ENCODE assay signal across 8 cellular contexts in genomic region chr19:1213391-1214286, GRCh38. TPM values are rescaled to one million over a fixed set of nuclear protein-coding genes. Genes with fewer than 3 reads are reported as not detected.
A peak's percentile ranks its signal among the peaks of the same experiment; 100 is the strongest.
DNase-seq lines count a peak whose midpoint lies in the region; ATAC-seq and TF ChIP-seq lines count a peak whose summit lies in the region.

No MANE protein-coding gene starts in this region.

- peak overlapping the region; percentile 60 for H4K91ac ChIP-seq in IMR-90 (ENCODE audit: insufficient read depth, low read depth, low read length)

- TF ChIP-seq RAD21 in IMR-90 (IDR thresholded peaks at IDR 0.05; ENCODE audit: low read length), result no peak

- 0 out of 2 replicates have a peak overlapping the region, but pooled peaks have one; percentile 7 for H4K5ac ChIP-seq in IMR-90 (ENCODE audit: low read depth, low read length)

- no peak overlapping the region for H2AFZ ChIP-seq in IMR-90 (replicated peaks; ENCODE audit: low read length, poor library complexity)

- H3K27me3 ChIP-seq in IMR-90 (ENCODE audit: control insufficient read depth, insufficient read depth, low read length) (no peaks in the 10 kb centered on the region), esophagus (ENCODE audit: control insufficient read depth in 1 of 2, insufficient read depth in 2 of 2, low read length in 2 of 2) (no peaks in the 10 kb centered on the region), H7 (ENCODE audit: control insufficient read depth, insufficient read depth, low read length) (no peaks in the 10 kb centered on the region)

- H3K79me1 ChIP-seq in IMR-90 (ENCODE audit: low read depth in 1 of 2, low read length in 2 of 2), result peaks cover 15 to 92% of the 10 kb centered on the region in 2 experiments

- intact Hi-C loops in IMR-90 (cut with micrococcal nuclease), result no loop called here

- no peak overlapping the region for H3K9ac ChIP-seq in IMR-90 (ENCODE audit: low read depth, low read length)

- H3K4me3 Mint-ChIP-seq in activated CD4-positive, alpha-beta T cell treated with anti-CD3 and anti-CD28 coated beads, Interleukin-2, amount 10 ng/mL, durations not matched to agents 7 days and 5 days, result peak overlapping the region; percentile 65
- H3K4me3 Mint-ChIP-seq in nephron, result peak overlapping the region; percentile 39 to 57 (median 47)

- 0 out of 2 replicates have a peak overlapping the region, but pooled peaks have one; percentile 19 for H3K14ac ChIP-seq in IMR-90 (replicated peaks; ENCODE audit: low read depth, low read length)

- CTCF ChIA-PET in IMR-90 (lab: Yijun Ruan, JAX), result no interaction called here
- CTCF ChIA-PET in activated CD4-positive, alpha-beta T cell treated with anti-CD3 and anti-CD28 coated beads, Interleukin-2, amount 10 ng/mL, durations not matched to agents 7 days and 5 days (lab: Charles Lee), result interaction anchor here (0.6 to 2.9 kb wide), 9 partner anchors 9 to 806 kb away, joined by 3 to 11 read pairs (median 3); no protein-coding TSS in a partner anchor

- H3K9me3 ChIP-seq in IMR-90 (ENCODE audit: control insufficient read depth, insufficient read depth, low read length) (no peaks in the 10 kb centered on the region), esophagus (ENCODE audit: control insufficient read depth in 2 of 2, insufficient read depth in 1 of 2, low read depth in 1 of 2, low read length in 1 of 2) (no peaks in the 10 kb centered on the region)

- peak overlapping the region; percentile 16 to 58; a peak in 3 of 4 replicates for H4K8ac ChIP-seq in IMR-90 (ENCODE audit: low read depth in 2 of 2, low read length in 2 of 2)

- POLR2A ChIA-PET in IMR-90 (lab: Charles Lee; ENCODE audit: unreplicated experiment), result no interaction called here
- POLR2A ChIA-PET in activated CD4-positive, alpha-beta T cell treated with anti-CD3 and anti-CD28 coated beads, Interleukin-2, amount 10 ng/mL, durations not matched to agents 7 days and 5 days (lab: Charles Lee), result interaction anchor here (0.6 to 0.8 kb wide), 2 partner anchors 25 to 55 kb away, joined by 3 to 4 read pairs; partner anchors contain the start of gene CIRBP

- no peak overlapping the region for H3K56ac ChIP-seq in IMR-90 (ENCODE audit: extremely low read depth, insufficient read depth, low read length)

- dilution Hi-C loops in IMR-90 (cut with HindIII; ENCODE audit: low sequenced_read_pairs, unreplicated experiment), result no loop called here

- H3K4me2 ChIP-seq in IMR-90 (ENCODE audit: low read depth, low read length), result no peak overlapping the region

- no peak overlapping the region for H3K18ac ChIP-seq in IMR-90 (ENCODE audit: low read depth, low read length)

- H3K27me3 Mint-ChIP-seq in activated CD4-positive, alpha-beta T cell treated with anti-CD3 and anti-CD28 coated beads, Interleukin-2, amount 10 ng/mL, durations not matched to agents 7 days and 5 days, result no peaks in the 10 kb centered on the region
- no peaks in the 10 kb centered on the region for H3K27me3 Mint-ChIP-seq in nephron (ENCODE audit: low read depth)

- H2BK120ac ChIP-seq in IMR-90 (ENCODE audit: low read depth, low read length), result peak overlapping the region; percentile 43; the same call in 1 of the 2 replicates

- 90% methylated on average over 27 of the region's 39 CpGs; no CpG with 5 or more reads in 1 of the 2 experiments for WGBS in IMR-90 (ENCODE audit: extremely low coverage in 2 of 2, insufficient read length in 1 of 2), 2 experiments
- 40 to 51% methylated on average over 39 of the region's 39 CpGs for WGBS in esophagus, 2 donors

- H2AK9ac ChIP-seq in IMR-90 (replicated peaks; ENCODE audit: low read depth, low read length, poor library complexity), result peak overlapping the region; percentile 62

- DNase-seq in C1 segment of cervical spinal cord (lab: John Stamatoyannopoulos, UW) (peak in 11 of 14 donors; percentile 22 to 77 (median 56)), IMR-90 (peak; percentile 58), ureter (ENCODE audit: low spot score) (peak; percentile 86), H7 (no peak)
- DNase-seq in activated CD4-positive, alpha-beta T cell treated with anti-CD3 and anti-CD28 coated beads, Interleukin-2, amount 10 ng/mL, durations not matched to agents 7 days and 5 days, result peak; percentile 63

- no peaks in the 10 kb centered on the region for H3K9me3 Mint-ChIP-seq in activated CD4-positive, alpha-beta T cell treated with anti-CD3 and anti-CD28 coated beads, Interleukin-2, amount 10 ng/mL, durations not matched to agents 7 days and 5 days
- no peaks in the 10 kb centered on the region for H3K9me3 Mint-ChIP-seq in nephron

- H3K4ac ChIP-seq in IMR-90 (ENCODE audit: low read depth, low read length), result peak overlapping the region; percentile 69

- ATAC-seq in IMR-90 (ENCODE audit: low read depth) (peak; percentile 27), HG03139 (IDR thresholded peaks at IDR 0.05; ENCODE audit: unreplicated experiment) (no peak)

- peak overlapping the region; percentile 19 for H2BK5ac ChIP-seq in IMR-90 (ENCODE audit: low read depth, low read length, poor library complexity, severe bottlenecking)

- no TSS peak for BruUV-seq in IMR-90 (replicated peaks; lab: Mats Ljungman, UMichigan)

- TF ChIP-seq CTCF in IMR-90 (conservative IDR thresholded peaks at IDR 0.05; ENCODE audit: low read depth, low read length) (no peak), nephron (IDR thresholded peaks at IDR 0.05; ENCODE audit: unreplicated experiment in 3 of 3) (no peak)

- H3K23ac ChIP-seq in IMR-90 (ENCODE audit: low read depth, low read length), result peak overlapping the region; percentile 23; the same call in 1 of the 2 replicates

- H3K4me1 Mint-ChIP-seq in activated CD4-positive, alpha-beta T cell treated with anti-CD3 and anti-CD28 coated beads, Interleukin-2, amount 10 ng/mL, durations not matched to agents 7 days and 5 days, result peaks cover 41% of the 10 kb centered on the region
- peaks cover 40% of the 10 kb centered on the region for H3K4me1 Mint-ChIP-seq in nephron

- peak overlapping the region; percentile 96 for H3K27ac Mint-ChIP-seq in activated CD4-positive, alpha-beta T cell treated with anti-CD3 and anti-CD28 coated beads, Interleukin-2, amount 10 ng/mL, durations not matched to agents 7 days and 5 days
- H3K27ac Mint-ChIP-seq in nephron, result peak overlapping the region; percentile 59 to 90 (median 68)

- peak overlapping the region; percentile 98 for H2AK5ac ChIP-seq in IMR-90 (ENCODE audit: low read depth, low read length)

- peaks cover 25% of the 10 kb centered on the region for H3K9me1 ChIP-seq in IMR-90 (ENCODE audit: insufficient read depth, low read length)

- H3K4me1 ChIP-seq in IMR-90 (ENCODE audit: control insufficient read depth, insufficient read depth, low read length) (peaks cover 25% of the 10 kb centered on the region), esophagus (ENCODE audit: control insufficient read depth in 2 of 2, insufficient read depth in 2 of 2, low read length in 1 of 2) (peaks cover 12 to 44% of the 10 kb centered on the region in 2 donors)

- H3K36me3 ChIP-seq in IMR-90 (ENCODE audit: control insufficient read depth, insufficient read depth, low read length), result peaks cover 14% of the 10 kb centered on the region; the same call in 1 of the 2 replicates
- H3K36me3 ChIP-seq in esophagus (ENCODE audit: control insufficient read depth in 2 of 2, insufficient read depth in 2 of 2, low read length in 1 of 2), result peaks cover 0 to 9% of the 10 kb centered on the region in 2 donors
- H3K36me3 ChIP-seq in H7 (replicated peaks; ENCODE audit: control insufficient read depth, insufficient read depth, low read length), result peaks cover 1% of the 10 kb centered on the region

- H3K27ac ChIP-seq in IMR-90 (ENCODE audit: insufficient read depth, low read length) (peak overlapping the region; percentile 15), esophagus (ENCODE audit: low read depth in 2 of 2, low read length in 1 of 2) (peak overlapping the region; percentile 93)

- H2BK20ac ChIP-seq in IMR-90 (ENCODE audit: low read depth, low read length), result peak overlapping the region; percentile 35; the same call in 1 of the 2 replicates

- TF ChIP-seq POLR2A in IMR-90 (IDR thresholded peaks at IDR 0.05; ENCODE audit: low read depth, low read length), result no peak

- H4K20me1 ChIP-seq in IMR-90 (ENCODE audit: insufficient read depth, low read length), result peaks cover 78% of the 10 kb centered on the region

- H3K36me3 Mint-ChIP-seq in activated CD4-positive, alpha-beta T cell treated with anti-CD3 and anti-CD28 coated beads, Interleukin-2, amount 10 ng/mL, durations not matched to agents 7 days and 5 days (ENCODE audit: low read depth), result peaks cover 19% of the 10 kb centered on the region
- peaks cover 11% of the 10 kb centered on the region for H3K36me3 Mint-ChIP-seq in nephron (ENCODE audit: low read depth)

- no peak overlapping the region for H2BK15ac ChIP-seq in IMR-90 (ENCODE audit: low read depth, low read length)

- H3K4me3 ChIP-seq in IMR-90 (ENCODE audit: insufficient read depth, low read depth, low read length) (no peak overlapping the region), esophagus (ENCODE audit: low read depth in 1 of 2, low read length in 2 of 2) (no peak overlapping the region), H7 (ENCODE audit: insufficient read depth, low read depth, low read length) (no peak overlapping the region)

- in situ Hi-C loops in IMR-90 (cut with MboI; ENCODE audit: low sequenced_read_pairs), result no loop called here

RNA-seq across cellular contexts. Expression of gene STK11, which starts 8.1 kb away (rescaled TPM):
- 39.3 and 45.0 TPM in 2 replicates for total RNA-seq in IMR-90 (2012; rRNA removed)
- 40.9 and 42.8 TPM in 2 replicates for polyA plus RNA-seq in IMR-90 (2012; rRNA removed)
- polyA plus RNA-seq in IMR-90 (2012; cell fraction: cytosol; rRNA removed), result 35.6 and 50.4 TPM in 2 replicates
- 146 and 257 TPM in 2 replicates for polyA plus RNA-seq in IMR-90 (2012; cell fraction: nucleus; rRNA removed; ENCODE audit: low replicate concordance)
- total RNA-seq in activated CD4-positive, alpha-beta T cell treated with anti-CD3 and anti-CD28 coated beads, Interleukin-2, amount 10 ng/mL, durations not matched to agents 7 days and 5 days, result 10 to 100 TPM; 71.7 to 82.0 TPM
- 10 to 100 TPM; 38.8 to 61.4 TPM for polyA plus RNA-seq in esophagus
- 51.2 TPM for total RNA-seq in ureter
- 96.3 and 99.0 TPM in 2 replicates for total RNA-seq in H7 (2014; rRNA removed; shearing (Covaris generic))

RNA-seq across cellular contexts. Expression of gene CBARP, which starts 24.2 kb away (rescaled TPM):
- total RNA-seq in IMR-90 (2012; rRNA removed), result 0.18 and 0.56 TPM in 2 replicates
- 3.9 and 8.5 TPM in 2 replicates for polyA plus RNA-seq in IMR-90 (2012; rRNA removed)
- polyA plus RNA-seq in IMR-90 (2012; cell fraction: cytosol; rRNA removed), result 3.2 and 7.9 TPM in 2 replicates
- polyA plus RNA-seq in IMR-90 (2012; cell fraction: nucleus; rRNA removed; ENCODE audit: low replicate concordance), result 24.1 and 64.4 TPM in 2 replicates
- not detected for total RNA-seq in activated CD4-positive, alpha-beta T cell treated with anti-CD3 and anti-CD28 coated beads, Interleukin-2, amount 10 ng/mL, durations not matched to agents 7 days and 5 days
- 1 to 10 TPM in 1 of 2 donors, under 1 TPM in 1; 0.95 to 1.3 TPM for polyA plus RNA-seq in esophagus
- 0.73 TPM for total RNA-seq in ureter
- 6.7 and 9.8 TPM in 2 replicates for total RNA-seq in H7 (2014; rRNA removed; shearing (Covaris generic))

RNA-seq across cellular contexts. Expression of gene ATP5F1D, which starts 27.9 kb away (rescaled TPM):
- 7.3 and 13.6 TPM in 2 replicates for total RNA-seq in IMR-90 (2012; rRNA removed)
- 140 and 189 TPM in 2 replicates for polyA plus RNA-seq in IMR-90 (2012; rRNA removed)
- polyA plus RNA-seq in IMR-90 (2012; cell fraction: cytosol; rRNA removed), result 348 and 386 TPM in 2 replicates
- 72.4 and 213 TPM in 2 replicates for polyA plus RNA-seq in IMR-90 (2012; cell fraction: nucleus; rRNA removed; ENCODE audit: low replicate concordance)
- total RNA-seq in activated CD4-positive, alpha-beta T cell treated with anti-CD3 and anti-CD28 coated beads, Interleukin-2, amount 10 ng/mL, durations not matched to agents 7 days and 5 days, result 100 to 1,000 TPM; 151 to 166 TPM
- 100 to 1,000 TPM; 234 to 289 TPM for polyA plus RNA-seq in esophagus
- total RNA-seq in ureter, result 144 TPM
- 44.7 and 53.1 TPM in 2 replicates for total RNA-seq in H7 (2014; rRNA removed; shearing (Covaris generic))

RNA-seq across cellular contexts. Expression of gene MIDN, which starts 34.7 kb away (rescaled TPM):
- total RNA-seq in IMR-90 (2012; rRNA removed) (2.2 and 2.5 TPM in 2 replicates), ureter (121 TPM)
- polyA plus RNA-seq in IMR-90 (2012; rRNA removed) (24.1 and 26.0 TPM in 2 replicates), esophagus (10 to 100 TPM; 36.4 to 38.7 TPM)
- polyA plus RNA-seq in IMR-90 (2012; cell fraction: cytosol; rRNA removed), result 39.2 and 47.7 TPM in 2 replicates
- 97.0 and 144 TPM in 2 replicates for polyA plus RNA-seq in IMR-90 (2012; cell fraction: nucleus; rRNA removed; ENCODE audit: low replicate concordance)
- 10 to 100 TPM; 58.0 to 65.7 TPM for total RNA-seq in activated CD4-positive, alpha-beta T cell treated with anti-CD3 and anti-CD28 coated beads, Interleukin-2, amount 10 ng/mL, durations not matched to agents 7 days and 5 days
- 35.1 and 50.3 TPM in 2 replicates for total RNA-seq in H7 (2014; rRNA removed; shearing (Covaris generic))

RNA-seq across cellular contexts. Expression of gene SBNO2, which starts 39.6 kb away (rescaled TPM):
- total RNA-seq in IMR-90 (2012; rRNA removed) (13.4 and 13.6 TPM in 2 replicates), ureter (122 TPM)
- polyA plus RNA-seq in IMR-90 (2012; rRNA removed) (40.4 and 40.5 TPM in 2 replicates), esophagus (10 to 100 TPM; 43.1 to 56.5 TPM)
- 16.4 and 33.2 TPM in 2 replicates for polyA plus RNA-seq in IMR-90 (2012; cell fraction: cytosol; rRNA removed)
- polyA plus RNA-seq in IMR-90 (2012; cell fraction: nucleus; rRNA removed; ENCODE audit: low replicate concordance), result 123 and 292 TPM in 2 replicates
- 10 to 100 TPM; 84.7 to 91.7 TPM for total RNA-seq in activated CD4-positive, alpha-beta T cell treated with anti-CD3 and anti-CD28 coated beads, Interleukin-2, amount 10 ng/mL, durations not matched to agents 7 days and 5 days
- total RNA-seq in H7 (2014; rRNA removed; shearing (Covaris generic)), result 31.4 and 41.3 TPM in 2 replicates
